Comparison of ENCODE assay signal across 24 cellular contexts in genomic region chr5:125272364-125272763, GRCh38.
DNase-seq lines count a peak whose midpoint lies in the region; ATAC-seq and TF ChIP-seq lines count a peak whose summit lies in the region.
"Had no signal": no experiment of that assay in that cellular context is flagged by ENCODE, and none has a peak within 500 bp of the region (broad histone marks: within the 10 kb centered on the region; RNA-seq: fewer than 3 reads in every experiment).

No MANE protein-coding gene starts in this region.

- H3K27me3 ChIP-seq in neural progenitor cell, result no peaks in the 10 kb centered on the region
- H3K27me3 ChIP-seq in gastrocnemius medialis, result no peaks in the 10 kb centered on the region
- H3K27me3 ChIP-seq: BE2C had no signal

- no peak overlapping the region for H3K4me3 ChIP-seq in NB4 (ENCODE audit: low read depth, low read length)
- no peak overlapping the region for H3K4me3 ChIP-seq in OCI-LY7 (ENCODE audit: low read depth, low read length, poor library complexity, severe bottlenecking)
- H3K4me3 ChIP-seq in neural progenitor cell, result no peak overlapping the region
- H3K4me3 ChIP-seq in gastrocnemius medialis, result no peak overlapping the region
- H3K4me3 ChIP-seq: K562, PC-9, SK-N-MC had no signal

- no peak overlapping the region for H3K4me3 Mint-ChIP-seq in neural progenitor cell
- H3K4me3 Mint-ChIP-seq: HFFc6 had no signal

- no TSS peak for BruUV-seq in OCI-LY7 (replicated peaks; lab: Mats Ljungman, UMichigan)

- intact Hi-C loops in OCI-LY7 (cut with micrococcal nuclease; ENCODE audit: unreplicated experiment), result no loop called here
- intact Hi-C loops in gastrocnemius medialis (cut with DNase I; ENCODE audit: low total_unique reads), result no loop called here

- no peak for ATAC-seq in gastrocnemius medialis
- ATAC-seq: HepG2, K562 had no signal

- no peaks in the 10 kb centered on the region for H3K36me3 Mint-ChIP-seq in neural progenitor cell

- peaks cover 46% of the 10 kb centered on the region for H3K4me1 Mint-ChIP-seq in neural progenitor cell

- CTCF ChIA-PET in HEK293T (lab: Yijun Ruan, JAX) (no interaction called here), OCI-LY7 (lab: Charles Lee; ENCODE audit: unreplicated experiment) (no interaction called here)

- in situ Hi-C loops in gastrocnemius medialis (cut with MboI; ENCODE audit: low sequenced_read_pairs in 4 of 4), result no loop called here

- H3K9me3 ChIP-seq in OCI-LY7 (ENCODE audit: low read length) (no peaks in the 10 kb centered on the region), neural progenitor cell (ENCODE audit: low read depth) (no peaks in the 10 kb centered on the region), gastrocnemius medialis (no peaks in the 10 kb centered on the region)
- H3K9me3 ChIP-seq: BE2C had no signal

- H3K27ac ChIP-seq in OCI-LY7 (ENCODE audit: low read depth, low read length, poor library complexity, severe bottlenecking) (no peak overlapping the region), neural progenitor cell (no peak overlapping the region), gastrocnemius medialis (no peak overlapping the region)
- H3K27ac ChIP-seq: HL-60, PC-9, RWPE1, SK-N-MC had no signal

- no peak overlapping the region for H3K4me2 ChIP-seq in OCI-LY7 (ENCODE audit: low read length)
- no peak overlapping the region for H3K4me2 ChIP-seq in neural progenitor cell
- H3K4me2 ChIP-seq: PC-9 had no signal

- no peak for TF ChIP-seq POLR2A in NB4 (IDR thresholded peaks at IDR 0.05; ENCODE audit: extremely low read depth, insufficient read length)
- TF ChIP-seq POLR2A in gastrocnemius medialis (IDR thresholded peaks at IDR 0.05), result no peak

- TF ChIP-seq CTCF in NB4 (IDR thresholded peaks at IDR 0.05; ENCODE audit: low read depth, low read length) (no peak), OCI-LY7 (conservative IDR thresholded peaks at IDR 0.05; ENCODE audit: low read length) (no peak), neural progenitor cell (IDR thresholded peaks at IDR 0.05) (no peak), gastrocnemius medialis (IDR thresholded peaks at IDR 0.05 in 4 of 5, conservative IDR thresholded peaks at IDR 0.05 in 1 of 5) (no peak)

- H3K79me2 ChIP-seq in OCI-LY7 (ENCODE audit: insufficient read depth, low read depth, low read length) (no peaks in the 10 kb centered on the region), neural progenitor cell (ENCODE audit: low read depth) (no peaks in the 10 kb centered on the region)

- no peaks in the 10 kb centered on the region for H3K9me3 Mint-ChIP-seq in neural progenitor cell
- H3K9me3 Mint-ChIP-seq: HFFc6 had no signal

- H3K36me3 ChIP-seq in OCI-LY7 (ENCODE audit: insufficient read depth, low read length) (no peaks in the 10 kb centered on the region), neural progenitor cell (no peaks in the 10 kb centered on the region), gastrocnemius medialis (no peaks in the 10 kb centered on the region)
- H3K36me3 ChIP-seq: BE2C had no signal

- H3K27me3 Mint-ChIP-seq in neural progenitor cell (ENCODE audit: insufficient read depth, low read depth), result no peaks in the 10 kb centered on the region

- POLR2A ChIA-PET in HEK293T (lab: Yijun Ruan, JAX) (interaction anchor here (0.8 kb wide), 1 partner anchor 525 kb away, joined by 3 read pairs; no protein-coding TSS in a partner anchor), OCI-LY7 (lab: Charles Lee) (interaction anchor here (0.6 kb wide), 1 partner anchor 833 kb away, joined by 3 read pairs; no protein-coding TSS in a partner anchor)

- H3K27ac Mint-ChIP-seq in neural progenitor cell, result peak overlapping the region; percentile 25
- H3K27ac Mint-ChIP-seq: HFFc6 had no signal

- H4K20me1 ChIP-seq in OCI-LY7 (ENCODE audit: insufficient read depth, low read length) (no peaks in the 10 kb centered on the region), neural progenitor cell (ENCODE audit: low read depth) (no peaks in the 10 kb centered on the region)

- no peak overlapping the region for H3K9ac ChIP-seq in neural progenitor cell

- DNase-seq in HEK293T (ENCODE audit: extremely low spot score) (no peak), NB4 (ENCODE audit: low read depth) (peak; percentile 1), OCI-LY7 (ENCODE audit: low spot score) (peak; percentile 3), neural progenitor cell (ENCODE audit: low spot score) (no peak), NCI-H524 treated with DMSO at 0.1 percent for 48 hours (lab: John Stamatoyannopoulos, UW) (no peak), NCI-H128 (lab: John Stamatoyannopoulos, UW; ENCODE audit: unreplicated experiment) (no peak), AG08395 (ENCODE audit: low spot score) (no peak), gastrocnemius medialis (no peak)
- DNase-seq: BE2C, EL, GF-D8, HFFc6, NCI-H1436, NCI-H1930, NCI-H2227 treated with DMSO at 0.1 percent for 48 hours, NCI-H510A, NCI-H748 treated with DMSO at 0.1 percent for 48 hours, PC-9, SHP77 treated with DMSO at 0.1 percent for 48 hours had no signal

- H3F3A ChIP-seq in neural progenitor cell (ENCODE audit: low read depth), result no peaks in the 10 kb centered on the region

- no peaks in the 10 kb centered on the region for H3K9me2 ChIP-seq in OCI-LY7 (ENCODE audit: insufficient read depth, low read length)

- H3K4me1 ChIP-seq in OCI-LY7 (ENCODE audit: insufficient read depth, low read length, poor library complexity, severe bottlenecking) (no peaks in the 10 kb centered on the region), neural progenitor cell (no peaks in the 10 kb centered on the region), gastrocnemius medialis (peaks cover 0 to 11% of the 10 kb centered on the region in 2 donors)

- H2AFZ ChIP-seq in OCI-LY7 (ENCODE audit: low read length) (no peak overlapping the region), neural progenitor cell (replicated peaks) (no peak overlapping the region)
- H2AFZ ChIP-seq: PC-9 had no signal

TF ChIP-seq in HEK293T, 16 proteins besides CTCF, POLR2A, EP300 and RAD21:
- TF ChIP-seq, protein P1, sequence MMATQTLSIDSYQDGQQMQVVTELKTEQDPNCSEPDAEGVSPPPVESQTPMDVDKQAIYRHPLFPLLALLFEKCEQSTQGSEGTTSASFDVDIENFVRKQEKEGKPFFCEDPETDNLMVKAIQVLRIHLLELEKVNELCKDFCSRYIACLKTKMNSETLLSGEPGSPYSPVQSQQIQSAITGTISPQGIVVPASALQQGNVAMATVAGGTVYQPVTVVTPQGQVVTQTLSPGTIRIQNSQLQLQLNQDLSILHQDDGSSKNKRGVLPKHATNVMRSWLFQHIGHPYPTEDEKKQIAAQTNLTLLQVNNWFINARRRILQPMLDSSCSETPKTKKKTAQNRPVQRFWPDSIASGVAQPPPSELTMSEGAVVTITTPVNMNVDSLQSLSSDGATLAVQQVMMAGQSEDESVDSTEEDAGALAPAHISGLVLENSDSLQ (IDR thresholded peaks at IDR 0.05), result peak; percentile 30; the same call in 1 of the 2 replicates
- TF ChIP-seq SP1 (IDR thresholded peaks at IDR 0.05), result no peak

Comparison
In these comparisons a context has a peak if more than half of its experiments do, and no peak if none do; other contexts are left out.
1. DNase-seq: peak in NB4 (single experiment) and OCI-LY7 (single experiment); none in HEK293T (single experiment), neural progenitor cell (single experiment), NCI-H524 treated with DMSO at 0.1 percent for 48 hours (single experiment), NCI-H128 (single experiment), AG08395 (single experiment) and gastrocnemius medialis (0 of 2).